Comparison of ENCODE assay signal across 19 cellular contexts in the genomic region with DNA sequence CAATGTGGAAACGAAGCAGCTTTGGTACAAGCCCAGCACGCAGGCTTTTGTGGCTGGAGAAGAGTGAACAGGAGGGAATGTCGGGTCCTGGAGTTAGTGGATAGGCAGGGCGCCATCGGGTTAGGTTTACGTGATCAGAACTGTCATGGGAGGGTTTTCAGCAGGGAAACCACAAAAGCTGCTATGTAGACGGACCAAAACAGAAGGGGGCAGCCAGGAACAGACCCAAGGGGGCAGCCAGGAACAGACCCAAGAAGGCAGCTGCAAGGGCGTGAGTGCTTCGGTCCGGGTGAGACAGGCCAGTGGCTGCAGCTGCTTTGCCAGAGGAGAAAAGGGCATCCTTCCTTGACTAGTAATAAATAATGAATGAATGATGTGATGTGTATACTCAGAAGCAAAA.
"Had no signal": no experiment of that assay in that cellular context is flagged by ENCODE, and none has a peak within 500 bp of the region (broad histone marks: within the 10 kb centered on the region; RNA-seq: fewer than 3 reads in every experiment).

No MANE protein-coding gene starts in this region.

- H3K9me3 ChIP-seq: right atrium auricular region, sigmoid colon, thoracic aorta, transverse colon had no signal

- ATAC-seq: esophagus mucosa; left colon; left ventricle myocardium superior; naive thymus-derived CD4-positive, alpha-beta T cell; stimulated activated naive CD8-positive, alpha-beta T cell treated with anti-CD3 and anti-CD28 coated beads, Interleukin-15, Interleukin-2, amounts not matched to agents 100 U/mL and 50 U/mL, for 24 hours had no signal

- H3K4me1 ChIP-seq: right atrium auricular region, transverse colon had no signal

- H3K79me2 ChIP-seq: hepatocyte had no signal

- H3K4me3 ChIP-seq: hepatocyte, lung, right atrium auricular region, sigmoid colon, thoracic aorta, transverse colon had no signal

- H3K27ac ChIP-seq: hepatocyte, right atrium auricular region, sigmoid colon, thoracic aorta, transverse colon had no signal

- H3K4me2 ChIP-seq: hepatocyte had no signal

- H3K27me3 ChIP-seq: hepatocyte, right atrium auricular region, sigmoid colon, transverse colon had no signal

- H2AFZ ChIP-seq: hepatocyte had no signal

- DNase-seq: cortex of kidney; effector memory CD4-positive, alpha-beta T cell; kidney; left colon; left ventricle myocardium superior; mesenchymal stem cell; midbrain; naive thymus-derived CD4-positive, alpha-beta T cell; nephron progenitor cell; sigmoid colon; small intestine; stimulated activated CD4-positive, alpha-beta T cell treated with anti-CD3 and anti-CD28 coated beads, Interleukin-2, amount 100 ng/mL, for 48 hours; stimulated activated naive CD8-positive, alpha-beta T cell treated with anti-CD3 and anti-CD28 coated beads, Interleukin-15, Interleukin-2, amounts not matched to agents 100 U/mL and 50 U/mL, for 24 hours; transverse colon had no signal
